ENCODE assay signal across 15 cellular contexts in genomic region chr4:183185018-183185417, GRCh38.
DNase-seq lines count a peak whose midpoint lies in the region; ATAC-seq, FAIRE-seq and TF ChIP-seq lines count a peak whose summit lies in the region.
"Had no signal": no experiment of that assay in that cellular context is flagged by ENCODE, and none has a peak within 500 bp of the region (broad histone marks: within the 10 kb centered on the region; RNA-seq: fewer than 3 reads in every experiment).

No MANE protein-coding gene starts in this region.

- ATAC-seq in HG02885 (IDR thresholded peaks at IDR 0.05; ENCODE audit: poor library complexity, unreplicated experiment), result peak; percentile 83
- ATAC-seq in HG03342 (IDR thresholded peaks at IDR 0.05; ENCODE audit: unreplicated experiment), result no peak
- ATAC-seq: right cardiac atrium had no signal

- H3K9me3 Mint-ChIP-seq in T-helper 2 cell treated with Interferon-gamma antibody and Interleukin-4, amounts not matched to agents 5 μg/mL and 100 μg/mL, for 36 hours, result no peaks in the 10 kb centered on the region

- no peak overlapping the region for H3K4me3 Mint-ChIP-seq in T-helper 2 cell treated with Interferon-gamma antibody and Interleukin-4, amounts not matched to agents 5 μg/mL and 100 μg/mL, for 36 hours

- TF ChIP-seq POLR2A in GM12891 (IDR thresholded peaks at IDR 0.05; ENCODE audit: low read depth, low read length), result no peak

- peaks cover 60% of the 10 kb centered on the region for H3K27me3 Mint-ChIP-seq in T-helper 2 cell treated with Interferon-gamma antibody and Interleukin-4, amounts not matched to agents 5 μg/mL and 100 μg/mL, for 36 hours (ENCODE audit: low read depth)

- peaks cover 11% of the 10 kb centered on the region for H3K4me1 Mint-ChIP-seq in T-helper 2 cell treated with Interferon-gamma antibody and Interleukin-4, amounts not matched to agents 5 μg/mL and 100 μg/mL, for 36 hours (ENCODE audit: low read depth)

- DNase-seq in activated naive CD4-positive, alpha-beta T cell treated with Interleukin-2 at 50 U/mL for 16 hours, result peak; percentile 21
- no peak for DNase-seq in activated naive CD4-positive, alpha-beta T cell treated with anti-CD3 and anti-CD28 coated beads, Interleukin-2, amount 50 U/mL, for 16 hours
- DNase-seq in T-helper 2 cell treated with Interferon-gamma antibody and Interleukin-4, amounts not matched to agents 5 μg/mL and 100 μg/mL, for 36 hours (ENCODE audit: low spot score), result peak; percentile 30
- DNase-seq in non-pigmented ciliary epithelial cell (ENCODE audit: low read depth) (peak; percentile 60), GM12891 (ENCODE audit: insufficient read length, low spot score) (no peak), HTR-8/SVneo (ENCODE audit: insufficient read length, low spot score) (no peak)
- DNase-seq: activated gamma-delta T cell treated with Interleukin-2 at 50 U/mL for 16 hours, DMS53, Kasumi-1, NCI-H226, right cardiac atrium, RPMI8226 had no signal

- no peak overlapping the region for H3K27ac Mint-ChIP-seq in T-helper 2 cell treated with Interferon-gamma antibody and Interleukin-4, amounts not matched to agents 5 μg/mL and 100 μg/mL, for 36 hours

- no peaks in the 10 kb centered on the region for H3K36me3 Mint-ChIP-seq in T-helper 2 cell treated with Interferon-gamma antibody and Interleukin-4, amounts not matched to agents 5 μg/mL and 100 μg/mL, for 36 hours (ENCODE audit: low read depth)

- no peak for FAIRE-seq in GM12891 (lab: Jason Lieb, UNC)
- no peak for FAIRE-seq in HTR-8/SVneo (lab: Jason Lieb, UNC)
- FAIRE-seq: keratinocyte had no signal

TF ChIP-seq in GM12891, 5 proteins besides CTCF, POLR2A, EP300 and RAD21:
- TF ChIP-seq POU2F2 (IDR thresholded peaks at IDR 0.05; ENCODE audit: low read depth, low read length) (no peak), PAX5 (IDR thresholded peaks at IDR 0.05; ENCODE audit: insufficient read depth, low read length, severe bottlenecking) (no peak), TAF1 (IDR thresholded peaks at IDR 0.05; ENCODE audit: low read depth, low read length) (no peak)

Comparison
In these comparisons a context has a peak if more than half of its experiments do, and no peak if none do; other contexts are left out.
1. DNase-seq: peak in activated naive CD4-positive, alpha-beta T cell treated with Interleukin-2 at 50 U/mL for 16 hours (single experiment), T-helper 2 cell treated with Interferon-gamma antibody and Interleukin-4, amounts not matched to agents 5 μg/mL and 100 μg/mL, for 36 hours (single experiment) and non-pigmented ciliary epithelial cell (single experiment); none in activated naive CD4-positive, alpha-beta T cell treated with anti-CD3 and anti-CD28 coated beads, Interleukin-2, amount 50 U/mL, for 16 hours (single experiment), GM12891 (single experiment) and HTR-8/SVneo (single experiment).